28 cellular contexts compared by ENCODE assay signal in genomic region chr13:109485136-109485794, GRCh38.
"Had no signal": no experiment of that assay in that cellular context is flagged by ENCODE, and none has a peak within 500 bp of the region (broad histone marks: within the 10 kb centered on the region; RNA-seq: fewer than 3 reads in every experiment).

No MANE protein-coding gene starts in this region.

- ATAC-seq: activated T-cell treated with anti-CD3 and anti-CD28 coated beads, Interleukin-2, amount 50 U/mL, for 72 hours; esophagus mucosa; WTC11 had no signal

- H3K27ac ChIP-seq: brain microvascular endothelial cell, coronary artery, dorsolateral prefrontal cortex had no signal

- H3K27me3 Mint-ChIP-seq: activated CD4-positive, alpha-beta memory T cell treated with anti-CD3 and anti-CD28 coated beads, Interleukin-2, amount 10 ng/mL, durations not matched to agents 7 days and 5 days; activated T-cell treated with anti-CD3 and anti-CD28 coated beads, Interleukin-2, amount 50 U/mL, for 24 hours; central memory CD8-positive, alpha-beta T cell; dendritic cell treated with granulocyte-macrophage colony-stimulating factor and Interleukin-4, amounts not matched to agents 40 ng/mL and 50 ng/mL, for 4 days had no signal

- H3K27ac Mint-ChIP-seq: activated CD4-positive, alpha-beta memory T cell treated with anti-CD3 and anti-CD28 coated beads, Interleukin-2, amount 10 ng/mL, durations not matched to agents 7 days and 5 days; activated CD4-positive, alpha-beta T cell treated with anti-CD3 and anti-CD28 coated beads, Interleukin-2, amount 10 ng/mL, durations not matched to agents 7 days and 5 days; activated naive CD8-positive, alpha-beta T cell; activated T-cell treated with anti-CD3 and anti-CD28 coated beads, Interleukin-2, amount 50 U/mL, for 24 hours; activated T-cell treated with anti-CD3 and anti-CD28 coated beads, Interleukin-2, amount 50 U/mL, for 72 hours; dendritic cell treated with granulocyte-macrophage colony-stimulating factor and Interleukin-4, amounts not matched to agents 40 ng/mL and 50 ng/mL, for 4 days; endodermal cell; WTC11 had no signal

- H3K4me3 Mint-ChIP-seq: activated CD4-positive, alpha-beta memory T cell treated with anti-CD3 and anti-CD28 coated beads, Interleukin-2, amount 10 ng/mL, durations not matched to agents 7 days and 5 days; activated CD4-positive, alpha-beta T cell treated with anti-CD3 and anti-CD28 coated beads, Interleukin-2, amount 10 ng/mL, durations not matched to agents 7 days and 5 days; activated naive CD8-positive, alpha-beta T cell; activated T-cell treated with anti-CD3 and anti-CD28 coated beads, Interleukin-2, amount 50 U/mL, for 24 hours; activated T-cell treated with anti-CD3 and anti-CD28 coated beads, Interleukin-2, amount 50 U/mL, for 72 hours; central memory CD8-positive, alpha-beta T cell; dendritic cell treated with granulocyte-macrophage colony-stimulating factor and Interleukin-4, amounts not matched to agents 40 ng/mL and 50 ng/mL, for 4 days; endodermal cell; WTC11 had no signal

- H3K4me1 Mint-ChIP-seq: activated CD4-positive, alpha-beta memory T cell treated with anti-CD3 and anti-CD28 coated beads, Interleukin-2, amount 10 ng/mL, durations not matched to agents 7 days and 5 days; activated CD4-positive, alpha-beta T cell treated with anti-CD3 and anti-CD28 coated beads, Interleukin-2, amount 10 ng/mL, durations not matched to agents 7 days and 5 days; central memory CD8-positive, alpha-beta T cell; endodermal cell; WTC11 had no signal

- H3K4me3 ChIP-seq: coronary artery, dorsolateral prefrontal cortex had no signal

- H3K9me3 Mint-ChIP-seq: activated CD4-positive, alpha-beta memory T cell treated with anti-CD3 and anti-CD28 coated beads, Interleukin-2, amount 10 ng/mL, durations not matched to agents 7 days and 5 days; activated CD4-positive, alpha-beta T cell treated with anti-CD3 and anti-CD28 coated beads, Interleukin-2, amount 10 ng/mL, durations not matched to agents 7 days and 5 days; activated T-cell treated with anti-CD3 and anti-CD28 coated beads, Interleukin-2, amount 50 U/mL, for 72 hours had no signal

- H3K36me3 ChIP-seq: brain microvascular endothelial cell had no signal

- DNase-seq: activated CD4-positive, alpha-beta memory T cell treated with anti-CD3 and anti-CD28 coated beads, Interleukin-2, amount 10 ng/mL, durations not matched to agents 7 days and 5 days; activated CD4-positive, alpha-beta T cell treated with anti-CD3 and anti-CD28 coated beads for 1 hour; activated CD4-positive, alpha-beta T cell treated with anti-CD3 and anti-CD28 coated beads for 4 hours; activated CD4-positive, alpha-beta T cell treated with anti-CD3 and anti-CD28 coated beads, Interleukin-2, amount 10 ng/mL, durations not matched to agents 7 days and 5 days; activated CD4-positive, alpha-beta T cell treated with anti-CD3 and anti-CD28 coated beads, Interleukin-2, amount 50 U/mL, for 4 hours; activated CD8-positive, alpha-beta memory T cell treated with anti-CD3 and anti-CD28 coated beads, Interleukin-2, amount 50 U/mL, for 48 hours; activated effector memory CD4-positive, alpha-beta T cell treated with Interleukin-2 at 50 U/mL for 16 hours; activated gamma-delta T cell treated with Interleukin-2 at 50 U/mL for 16 hours; activated naive CD4-positive, alpha-beta T cell treated with anti-CD3 and anti-CD28 coated beads, Interleukin-2, amount 50 U/mL, for 16 hours; activated naive CD4-positive, alpha-beta T cell treated with Interleukin-2 at 50 U/mL for 16 hours; activated T-cell treated with anti-CD3 and anti-CD28 coated beads for 4 hours; activated T-cell treated with anti-CD3 and anti-CD28 coated beads, Interleukin-2, amount 50 U/mL, for 24 hours; activated T-cell treated with anti-CD3 and anti-CD28 coated beads, Interleukin-2, amount 50 U/mL, for 72 hours; amniotic stem cell; anterior cingulate cortex; brain microvascular endothelial cell; dorsolateral prefrontal cortex; effector memory CD4-positive, alpha-beta T cell; endodermal cell; foreskin fibroblast; head of caudate nucleus; T-helper 2 cell had no signal
